1 cellular context compared by ENCODE assay signal in the genomic region with DNA sequence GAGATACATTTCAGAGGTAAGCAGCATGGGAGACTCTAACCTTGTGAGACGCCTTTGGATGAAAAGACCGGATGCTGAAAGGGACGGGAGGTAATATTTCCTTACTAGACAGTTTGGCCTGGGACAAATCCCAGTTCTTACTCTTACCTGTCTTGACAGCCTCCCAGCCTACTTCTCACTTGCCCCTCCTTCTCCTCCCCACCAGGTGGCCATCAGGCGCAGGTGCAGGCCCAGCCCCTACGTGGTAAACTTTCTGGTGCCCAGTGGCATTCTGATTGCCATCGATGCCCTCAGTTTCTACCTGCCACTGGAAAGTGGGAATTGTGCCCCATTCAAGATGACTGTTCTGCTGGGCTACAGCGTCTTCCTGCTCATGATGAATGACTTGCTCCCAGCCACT.
TF ChIP-seq lines count a peak whose summit lies in the region.

No MANE protein-coding gene starts in this region.

TF ChIP-seq in GM23338, 12 proteins besides CTCF, POLR2A, EP300 and RAD21 (continued from another document):
- TF ChIP-seq, protein P1, sequence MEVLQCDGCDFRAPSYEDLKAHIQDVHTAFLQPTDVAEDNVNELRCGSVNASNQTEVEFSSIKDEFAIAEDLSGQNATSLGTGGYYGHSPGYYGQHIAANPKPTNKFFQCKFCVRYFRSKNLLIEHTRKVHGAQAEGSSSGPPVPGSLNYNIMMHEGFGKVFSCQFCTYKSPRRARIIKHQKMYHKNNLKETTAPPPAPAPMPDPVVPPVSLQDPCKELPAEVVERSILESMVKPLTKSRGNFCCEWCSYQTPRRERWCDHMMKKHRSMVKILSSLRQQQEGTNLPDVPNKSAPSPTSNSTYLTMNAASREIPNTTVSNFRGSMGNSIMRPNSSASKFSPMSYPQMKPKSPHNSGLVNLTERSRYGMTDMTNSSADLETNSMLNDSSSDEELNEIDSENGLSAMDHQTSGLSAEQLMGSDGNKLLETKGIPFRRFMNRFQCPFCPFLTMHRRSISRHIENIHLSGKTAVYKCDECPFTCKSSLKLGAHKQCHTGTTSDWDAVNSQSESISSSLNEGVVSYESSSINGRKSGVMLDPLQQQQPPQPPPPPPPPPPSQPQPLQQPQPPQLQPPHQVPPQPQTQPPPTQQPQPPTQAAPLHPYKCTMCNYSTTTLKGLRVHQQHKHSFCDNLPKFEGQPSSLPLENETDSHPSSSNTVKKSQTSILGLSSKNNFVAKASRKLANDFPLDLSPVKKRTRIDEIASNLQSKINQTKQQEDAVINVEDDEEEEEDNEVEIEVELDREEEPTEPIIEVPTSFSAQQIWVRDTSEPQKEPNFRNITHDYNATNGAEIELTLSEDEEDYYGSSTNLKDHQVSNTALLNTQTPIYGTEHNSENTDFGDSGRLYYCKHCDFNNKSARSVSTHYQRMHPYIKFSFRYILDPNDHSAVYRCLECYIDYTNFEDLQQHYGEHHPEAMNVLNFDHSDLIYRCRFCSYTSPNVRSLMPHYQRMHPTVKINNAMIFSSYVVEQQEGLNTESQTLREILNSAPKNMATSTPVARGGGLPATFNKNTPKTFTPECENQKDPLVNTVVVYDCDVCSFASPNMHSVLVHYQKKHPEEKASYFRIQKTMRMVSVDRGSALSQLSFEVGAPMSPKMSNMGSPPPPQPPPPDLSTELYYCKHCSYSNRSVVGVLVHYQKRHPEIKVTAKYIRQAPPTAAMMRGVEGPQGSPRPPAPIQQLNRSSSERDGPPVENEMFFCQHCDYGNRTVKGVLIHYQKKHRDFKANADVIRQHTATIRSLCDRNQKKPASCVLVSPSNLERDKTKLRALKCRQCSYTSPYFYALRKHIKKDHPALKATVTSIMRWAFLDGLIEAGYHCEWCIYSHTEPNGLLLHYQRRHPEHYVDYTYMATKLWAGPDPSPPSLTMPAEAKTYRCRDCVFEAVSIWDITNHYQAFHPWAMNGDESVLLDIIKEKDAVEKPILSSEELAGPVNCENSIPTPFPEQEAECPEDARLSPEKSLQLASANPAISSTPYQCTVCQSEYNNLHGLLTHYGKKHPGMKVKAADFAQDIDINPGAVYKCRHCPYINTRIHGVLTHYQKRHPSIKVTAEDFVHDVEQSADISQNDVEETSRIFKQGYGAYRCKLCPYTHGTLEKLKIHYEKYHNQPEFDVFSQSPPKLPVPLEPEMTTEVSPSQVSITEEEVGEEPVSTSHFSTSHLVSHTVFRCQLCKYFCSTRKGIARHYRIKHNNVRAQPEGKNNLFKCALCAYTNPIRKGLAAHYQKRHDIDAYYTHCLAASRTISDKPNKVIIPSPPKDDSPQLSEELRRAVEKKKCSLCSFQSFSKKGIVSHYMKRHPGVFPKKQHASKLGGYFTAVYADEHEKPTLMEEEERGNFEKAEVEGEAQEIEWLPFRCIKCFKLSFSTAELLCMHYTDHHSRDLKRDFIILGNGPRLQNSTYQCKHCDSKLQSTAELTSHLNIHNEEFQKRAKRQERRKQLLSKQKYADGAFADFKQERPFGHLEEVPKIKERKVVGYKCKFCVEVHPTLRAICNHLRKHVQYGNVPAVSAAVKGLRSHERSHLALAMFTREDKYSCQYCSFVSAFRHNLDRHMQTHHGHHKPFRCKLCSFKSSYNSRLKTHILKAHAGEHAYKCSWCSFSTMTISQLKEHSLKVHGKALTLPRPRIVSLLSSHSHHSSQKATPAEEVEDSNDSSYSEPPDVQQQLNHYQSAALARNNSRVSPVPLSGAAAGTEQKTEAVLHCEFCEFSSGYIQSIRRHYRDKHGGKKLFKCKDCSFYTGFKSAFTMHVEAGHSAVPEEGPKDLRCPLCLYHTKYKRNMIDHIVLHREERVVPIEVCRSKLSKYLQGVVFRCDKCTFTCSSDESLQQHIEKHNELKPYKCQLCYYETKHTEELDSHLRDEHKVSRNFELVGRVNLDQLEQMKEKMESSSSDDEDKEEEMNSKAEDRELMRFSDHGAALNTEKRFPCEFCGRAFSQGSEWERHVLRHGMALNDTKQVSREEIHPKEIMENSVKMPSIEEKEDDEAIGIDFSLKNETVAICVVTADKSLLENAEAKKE (CRISPR knock-in tag; IDR thresholded peaks at IDR 0.05), result no peak
- TF ChIP-seq POLR2AphosphoS5 (IDR thresholded peaks at IDR 0.05; ENCODE audit: low read depth) (no peak), ZNF114 (CRISPR knock-in tag; IDR thresholded peaks at IDR 0.05) (no peak)
